Comparison of ENCODE assay signal across 11 cellular contexts in genomic region chr4:121888134-121888533, GRCh38.
"Had no signal": no experiment of that assay in that cellular context is flagged by ENCODE, and none has a peak within 500 bp of the region (broad histone marks: within the 10 kb centered on the region; RNA-seq: fewer than 3 reads in every experiment).

No MANE protein-coding gene starts in this region.

- ATAC-seq: GM23338, HCT116 had no signal

- DNase-seq: GM23248, GOT3, H7, H9, HCEC 1CT, HFFc6 had no signal

- H3K4me3 ChIP-seq: GM23248, GM23338, HAP-1 had no signal

- H3K36me3 ChIP-seq: HAP-1 had no signal

- H3K9ac ChIP-seq: GM23248 had no signal

- FAIRE-seq: H1, H54 had no signal

- H3K4me1 ChIP-seq: HAP-1 had no signal

- H3K9me3 ChIP-seq: HAP-1 had no signal

- H3K4me2 ChIP-seq: GM23338 had no signal

- H3K27ac ChIP-seq: GM23248 had no signal

- H2AFZ ChIP-seq: GM23248, GM23338 had no signal
